Comparison of ENCODE assay signal across 9 cellular contexts in the genomic region with DNA sequence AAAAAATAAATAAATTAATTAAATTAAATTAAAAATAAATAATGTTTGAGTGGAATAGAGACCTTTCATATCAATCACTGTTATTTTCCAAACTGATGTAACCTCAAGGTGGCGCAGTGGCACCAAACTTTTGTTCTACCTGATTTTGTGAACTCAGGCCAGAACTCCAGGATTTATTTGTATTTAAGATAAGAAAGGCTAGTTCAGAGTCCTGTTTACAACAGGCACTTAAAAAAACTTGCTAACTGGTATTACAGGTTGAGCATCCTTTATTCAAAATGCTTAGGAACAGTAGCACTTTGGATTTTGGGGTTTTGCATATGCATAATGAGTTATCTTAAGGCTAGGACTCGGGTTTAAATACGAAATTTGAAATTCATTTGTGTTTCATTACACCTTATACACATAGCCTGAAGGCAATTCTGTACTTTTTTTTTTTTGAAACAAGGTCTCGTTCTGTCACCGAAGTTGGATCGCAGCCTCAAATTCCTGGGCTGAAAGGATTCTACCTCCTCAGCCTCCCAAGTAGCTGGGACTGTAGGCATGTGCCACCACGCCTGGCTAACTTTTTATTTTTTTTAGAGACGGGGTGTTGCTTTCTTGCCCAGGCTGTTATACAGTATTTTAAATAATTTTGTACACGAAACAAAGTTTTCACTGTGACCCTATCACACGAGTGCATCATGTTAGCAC. TPM values are rescaled to one million over a fixed set of nuclear protein-coding genes. Genes with fewer than 3 reads are reported as not detected.
DNase-seq lines count a peak whose midpoint lies in the region; ATAC-seq and TF ChIP-seq lines count a peak whose summit lies in the region.
"Had no signal": no experiment of that assay in that cellular context is flagged by ENCODE, and none has a peak within 500 bp of the region (broad histone marks: within the 10 kb centered on the region; RNA-seq: fewer than 3 reads in every experiment).

No MANE protein-coding gene starts in this region.

- TF ChIP-seq POLR2A in GM18505 (IDR thresholded peaks at IDR 0.05; ENCODE audit: borderline replicate concordance, extremely low read depth, insufficient read depth, insufficient read length), result no peak

- H3K27ac Mint-ChIP-seq in chondrocyte (ENCODE audit: unreplicated experiment), result no peak overlapping the region
- no peak overlapping the region for H3K27ac Mint-ChIP-seq in neural crest cell (ENCODE audit: unreplicated experiment)

- no peak for ATAC-seq in GM18505 (IDR thresholded peaks at IDR 0.05; ENCODE audit: unreplicated experiment)

- H3K27me3 Mint-ChIP-seq in chondrocyte (ENCODE audit: low read depth) (no peaks in the 10 kb centered on the region), neural crest cell (ENCODE audit: low read depth) (no peaks in the 10 kb centered on the region)
- H3K27me3 Mint-ChIP-seq: CD4-positive, alpha-beta memory T cell had no signal

- H3K9me3 Mint-ChIP-seq in chondrocyte (ENCODE audit: low read depth), result no peaks in the 10 kb centered on the region
- no peaks in the 10 kb centered on the region for H3K9me3 Mint-ChIP-seq in neural crest cell
- H3K9me3 Mint-ChIP-seq: CD4-positive, alpha-beta memory T cell had no signal

- TF ChIP-seq CTCF in chondrocyte (IDR thresholded peaks at IDR 0.05) (peak; percentile 75), neural crest cell (conservative IDR thresholded peaks at IDR 0.05) (peak; percentile 59)

- H3K36me3 Mint-ChIP-seq in chondrocyte (ENCODE audit: low read depth) (no peaks in the 10 kb centered on the region), neural crest cell (ENCODE audit: low read depth) (peaks cover 3% of the 10 kb centered on the region)

- peaks cover 21% of the 10 kb centered on the region for H3K4me1 Mint-ChIP-seq in chondrocyte (ENCODE audit: low read depth)
- peaks cover 16% of the 10 kb centered on the region for H3K4me1 Mint-ChIP-seq in neural crest cell

- H3K4me3 Mint-ChIP-seq in chondrocyte (ENCODE audit: unreplicated experiment) (no peak overlapping the region), neural crest cell (no peak overlapping the region)
- H3K4me3 Mint-ChIP-seq: CD4-positive, alpha-beta memory T cell had no signal

- DNase-seq in NCI-H2081 (lab: John Stamatoyannopoulos, UW), result peak; percentile 15 to 35
- no peak for DNase-seq in NCI-H2081 treated with DMSO at 0.1 percent for 48 hours (lab: John Stamatoyannopoulos, UW)
- DNase-seq in LoVo (ENCODE audit: low spot score), result peak; percentile 16
- DNase-seq in chondrocyte (ENCODE audit: low spot score), result no peak
- DNase-seq in neural crest cell (ENCODE audit: low read depth, low spot score), result no peak
- no peak for DNase-seq in retina
- DNase-seq in activated T-cell treated with anti-CD3 and anti-CD28 coated beads, Interleukin-2, amount 50 U/mL, for 48 hours, result no peak

RNA-seq across cellular contexts. Expression of a gene that starts 32.4 kb away (rescaled TPM):
- total RNA-seq in chondrocyte (69.8 to 72.8 TPM (median 70.0 TPM) in 3 replicates), neural crest cell (72.0 and 79.9 TPM in 2 replicates)

RNA-seq across cellular contexts. Expression of a gene that starts 34.9 kb away (rescaled TPM):
- total RNA-seq in chondrocyte (22.2 to 29.3 TPM (median 26.6 TPM) in 3 replicates), neural crest cell (123 and 128 TPM in 2 replicates)

RNA-seq across cellular contexts. Expression of a gene that starts 51.7 kb away (rescaled TPM):
- total RNA-seq in chondrocyte (not detected in 3 replicates), neural crest cell (not detected in 2 replicates)
- total RNA-seq: CD4-positive, alpha-beta memory T cell had no signal

Comparison
In these comparisons a context has a peak if more than half of its experiments do, and no peak if none do; other contexts are left out.
1. DNase-seq: peak in NCI-H2081 (2 of 2) and LoVo (single experiment); none in NCI-H2081 treated with DMSO at 0.1 percent for 48 hours (single experiment), chondrocyte (single experiment), neural crest cell (single experiment), retina (single experiment) and activated T-cell treated with anti-CD3 and anti-CD28 coated beads, Interleukin-2, amount 50 U/mL, for 48 hours (0 of 2).